Comparison of ENCODE assay signal across 1 cellular context in genomic region chr18:13026583-13027270, GRCh38.
TF ChIP-seq lines count a peak whose summit lies in the region.

No MANE protein-coding gene starts in this region.

TF ChIP-seq in HepG2, 621 proteins besides CTCF, POLR2A, EP300 and RAD21 (continued from another document):
- TF ChIP-seq POGK (CRISPR knock-in tag; conservative IDR thresholded peaks at IDR 0.05) (no peak), ZBTB7B (CRISPR knock-in tag; IDR thresholded peaks at IDR 0.05) (no peak), ZNF329 (CRISPR knock-in tag; IDR thresholded peaks at IDR 0.05; ENCODE audit: low read depth) (no peak)
